In the genomic region with DNA sequence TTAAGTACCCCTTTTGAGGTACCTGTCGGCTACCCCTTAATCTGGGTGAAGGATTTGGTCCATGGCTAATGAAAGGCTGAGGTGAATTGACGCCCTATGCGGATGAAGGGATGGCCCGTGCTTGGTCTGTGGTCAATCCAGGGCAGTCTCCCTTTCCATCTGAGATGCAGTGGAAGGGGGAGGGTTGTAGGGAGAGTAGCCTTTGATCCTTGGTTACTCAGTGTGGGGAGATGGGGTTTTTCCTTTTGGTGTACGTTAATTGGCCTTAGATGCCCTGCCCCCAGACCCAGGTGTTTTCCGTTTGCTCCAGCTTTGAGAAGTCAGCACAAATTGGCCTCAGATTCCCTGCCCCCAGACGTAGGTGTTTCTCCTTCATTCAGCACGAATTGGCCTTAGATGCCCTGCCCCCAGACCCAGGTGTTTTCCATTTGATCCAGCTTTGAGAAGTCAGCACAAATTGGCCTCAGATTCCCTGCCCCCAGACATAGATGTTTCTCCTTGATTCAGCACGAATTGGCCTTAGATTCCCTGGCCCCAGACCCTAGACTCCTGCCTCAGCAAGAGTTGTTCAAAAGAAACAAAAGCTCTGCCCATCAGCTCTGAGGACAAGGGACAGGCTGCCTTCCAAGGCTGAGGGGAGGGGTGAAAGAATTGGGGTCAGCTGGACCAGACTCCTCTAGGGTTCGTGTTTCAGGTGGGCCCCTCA, we compare ENCODE assay signal across 1 cellular context. TPM values are rescaled to one million over a fixed set of nuclear protein-coding genes. Genes with fewer than 3 reads are reported as not detected.
"Had no signal": no experiment of that assay in that cellular context is flagged by ENCODE, and none has a peak within 500 bp of the region (broad histone marks: within the 10 kb centered on the region; RNA-seq: fewer than 3 reads in every experiment).

No MANE protein-coding gene starts in this region.

RNA-seq across cellular contexts. Expression of gene CD8B2, which starts 21.6 kb away (rescaled TPM):
- total RNA-seq: G401 had no signal
